Comparison of ENCODE assay signal across 23 cellular contexts in the genomic region with DNA sequence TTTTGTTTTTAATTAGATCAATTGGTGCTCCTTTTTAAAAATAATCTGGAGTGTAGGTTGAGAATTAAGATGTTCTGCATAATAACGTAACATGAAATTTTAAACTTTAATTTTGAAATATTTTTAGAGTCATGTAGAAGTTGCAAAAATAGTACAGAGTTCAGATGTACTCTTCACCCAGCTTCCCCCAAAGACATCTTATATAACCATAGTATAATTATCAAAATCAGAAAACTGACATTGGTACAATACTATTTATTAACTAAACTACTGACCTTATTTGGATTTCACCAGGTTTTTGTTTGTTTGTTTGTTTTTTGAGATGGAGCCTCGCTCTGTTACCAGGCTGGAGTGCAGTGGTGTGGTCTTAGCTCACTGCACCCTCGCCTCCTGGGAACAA.
A peak's percentile ranks its signal among the peaks of the same experiment; 100 is the strongest.
DNase-seq lines count a peak whose midpoint lies in the region; ATAC-seq, FAIRE-seq and TF ChIP-seq lines count a peak whose summit lies in the region.
"Had no signal": no experiment of that assay in that cellular context is flagged by ENCODE, and none has a peak within 500 bp of the region (broad histone marks: within the 10 kb centered on the region; RNA-seq: fewer than 3 reads in every experiment).

No MANE protein-coding gene starts in this region.

- no peak for TF ChIP-seq POLR2A in A549 (IDR thresholded peaks at IDR 0.05; ENCODE audit: low read length)

- no peak for DNase-seq in A549 (ENCODE audit: low read depth in 1 of 2, low spot score in 1 of 2)
- no peak for DNase-seq in DMS79 (lab: John Stamatoyannopoulos, UW)
- no peak for DNase-seq in NCI-H446 (lab: John Stamatoyannopoulos, UW)
- DNase-seq: ACHN; BE2C; C1 segment of cervical spinal cord; CD4-positive, alpha-beta memory T cell; CD4-positive, CD25-positive, alpha-beta regulatory T cell; CD8-positive, alpha-beta memory T cell; COR-L47; DMS 273 treated with DMSO at 0.1 percent for 48 hours; DMS153; DMS53; DMS79 treated with DMSO at 0.1 percent for 48 hours; EL; GDM1 had no signal

- H3K4me1 ChIP-seq in A549 (no peaks in the 10 kb centered on the region), HEK293 (ENCODE audit: control insufficient read depth, insufficient read depth, low read length) (no peaks in the 10 kb centered on the region)
- H3K4me1 ChIP-seq: BE2C, BLaER1 had no signal

- H3K9me3 ChIP-seq in A549, result peaks cover 12% of the 10 kb centered on the region
- H3K9me3 ChIP-seq in HEK293 (ENCODE audit: control insufficient read depth, insufficient read depth, low read depth, low read length), result peaks cover 5% of the 10 kb centered on the region
- H3K9me3 ChIP-seq: BE2C had no signal

- POLR2A ChIA-PET in A549 (lab: Yijun Ruan, JAX) (no interaction called here), HEK293 (lab: Yijun Ruan, JAX) (no interaction called here)

- H3K36me3 ChIP-seq in HEK293 (ENCODE audit: control insufficient read depth in 2 of 2, insufficient read depth in 1 of 2, low read length in 2 of 2), result no peaks in the 10 kb centered on the region
- H3K36me3 ChIP-seq: BE2C, BLaER1 had no signal

- no peak for TF ChIP-seq EP300 in A549 (IDR thresholded peaks at IDR 0.05)

- FAIRE-seq in A549 (lab: Jason Lieb, UNC), result no peak
- FAIRE-seq: GM12878, GM12892, GM18507 had no signal

- no peak for TF ChIP-seq CTCF in A549 (IDR thresholded peaks at IDR 0.05)
- TF ChIP-seq CTCF in HEK293 (tag by site-specific recombination; IDR thresholded peaks at IDR 0.05), result no peak
- TF ChIP-seq CTCF in VCaP (conservative IDR thresholded peaks at IDR 0.05), result no peak

- no peak overlapping the region for H3K4me3 ChIP-seq in A549
- H3K4me3 ChIP-seq in HEK293 (ENCODE audit: low read depth, low read length), result no peak overlapping the region
- H3K4me3 ChIP-seq: BLaER1, GM12878 had no signal

- WGBS in A549 (ENCODE audit: missing lambda C conversion rate), result 11% methylated on average over 3 of the region's 3 CpGs

- H3K4me2 ChIP-seq in A549, result no peak overlapping the region
- H3K4me2 ChIP-seq: BLaER1 had no signal

- no peak for ATAC-seq in A549
- ATAC-seq: GM12878 had no signal

- H3K27ac ChIP-seq in A549, result no peak overlapping the region
- H3K27ac ChIP-seq in HEK293 (ENCODE audit: extremely low read depth, low read depth, low read length), result no peak overlapping the region
- H3K27ac ChIP-seq in VCaP, result peak overlapping the region; percentile 79; the same call in 1 of the 2 replicates
- H3K27ac ChIP-seq: 22Rv1, BLaER1 had no signal

- CTCF ChIA-PET in A549 (lab: Yijun Ruan, JAX) (interaction anchor here (0.6 kb wide), 1 partner anchor 1054 kb away, joined by 3 read pairs; no protein-coding TSS in a partner anchor), HEK293 (lab: Yijun Ruan, JAX) (no interaction called here)

- no peak for TF ChIP-seq RAD21 in A549 (conservative IDR thresholded peaks at IDR 0.05 in 1 of 2, IDR thresholded peaks at IDR 0.05 in 1 of 2)

TF ChIP-seq in A549, 52 proteins besides CTCF, POLR2A, EP300 and RAD21:
- TF ChIP-seq RNF2 (IDR thresholded peaks at IDR 0.05; ENCODE audit: borderline replicate concordance, low read depth) (peak; percentile 51; the same call in 1 of the 2 replicates), HOXA7 (CRISPR knock-in tag; IDR thresholded peaks at IDR 0.05) (no peak)

TF ChIP-seq in HEK293, 187 proteins besides CTCF, POLR2A, EP300 and RAD21:
- no peak for TF ChIP-seq ZNF792 (tag by site-specific recombination; IDR thresholded peaks at IDR 0.05)
- TF ChIP-seq ZNF138 (tag by site-specific recombination; IDR thresholded peaks at IDR 0.05; ENCODE audit: borderline replicate concordance), result no peak
- TF ChIP-seq KLF1 (tag by site-specific recombination; IDR thresholded peaks at IDR 0.05), result no peak
- TF ChIP-seq RBAK (tag by site-specific recombination; IDR thresholded peaks at IDR 0.05), result no peak
- TF ChIP-seq ZNF529 (tag by site-specific recombination; IDR thresholded peaks at IDR 0.05; ENCODE audit: insufficient replicate concordance), result peak; percentile 99
- no peak for TF ChIP-seq SETDB1 (IDR thresholded peaks at IDR 0.05; ENCODE audit: insufficient read length, low read length)
- TF ChIP-seq ZNF707 (tag by site-specific recombination; IDR thresholded peaks at IDR 0.05), result no peak
